Comparison of ENCODE assay signal across 1 cellular context in the genomic region with DNA sequence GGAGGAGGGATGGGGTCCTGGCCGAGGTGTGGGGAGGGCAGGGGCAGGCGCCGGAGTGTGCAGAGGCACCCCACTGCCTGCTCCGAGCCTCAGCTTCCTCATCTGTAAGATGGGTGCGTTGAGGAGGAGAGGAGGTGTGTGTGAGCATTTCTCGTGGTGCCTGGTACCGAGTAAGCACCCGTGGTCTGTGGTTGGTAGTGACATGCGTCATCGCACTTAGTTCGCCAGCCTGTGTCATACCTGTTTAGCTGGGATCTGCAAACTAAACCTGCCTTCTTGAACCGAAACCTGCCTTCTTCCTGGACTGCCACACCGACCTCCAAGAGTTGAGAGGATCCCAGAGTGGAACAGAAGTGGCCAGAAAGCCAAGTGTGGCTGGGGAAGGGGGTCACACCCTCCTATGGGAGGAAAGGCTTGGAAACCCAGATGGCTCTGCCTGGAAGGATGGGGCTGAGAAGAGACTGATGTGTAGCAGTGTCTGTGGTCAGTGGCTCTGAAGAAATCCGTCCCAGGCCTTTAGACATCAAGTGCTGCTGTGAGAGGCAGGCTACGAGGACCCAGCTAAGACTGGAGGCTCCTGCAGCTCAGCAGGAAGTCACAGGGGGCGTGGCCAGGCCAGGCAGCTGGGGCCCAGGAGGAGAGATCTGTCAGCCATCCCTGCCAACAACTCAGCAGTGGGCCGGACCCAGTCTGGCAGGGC.
TF ChIP-seq lines count a peak whose summit lies in the region.

No MANE protein-coding gene starts in this region.

TF ChIP-seq in GM12878, 131 proteins besides CTCF, POLR2A, EP300 and RAD21 (continued from another document and continues in another):
- TF ChIP-seq FOXM1 (IDR thresholded peaks at IDR 0.05; ENCODE audit: low read depth, low read length) = no peak
- TF ChIP-seq SUPT20H (IDR thresholded peaks at IDR 0.05; ENCODE audit: borderline replicate concordance, control insufficient read depth, low read depth, low read length) = no peak
- TF ChIP-seq GATAD2B (conservative IDR thresholded peaks at IDR 0.05; ENCODE audit: low read depth) = peak; percentile 41; the same call in 1 of the 2 replicates
- TF ChIP-seq ASH2L (IDR thresholded peaks at IDR 0.05; ENCODE audit: borderline replicate concordance, low read depth) = no peak
- TF ChIP-seq NFYA (IDR thresholded peaks at IDR 0.05; ENCODE audit: borderline replicate concordance, low read depth, low read length) = no peak
- no peak for TF ChIP-seq FOXK2 (IDR thresholded peaks at IDR 0.05)
- TF ChIP-seq WRNIP1 (IDR thresholded peaks at IDR 0.05; ENCODE audit: borderline replicate concordance, low read depth, low read length) = no peak
- no peak for TF ChIP-seq ZNF384 (IDR thresholded peaks at IDR 0.05; ENCODE audit: borderline replicate concordance, low read depth, low read length)
- TF ChIP-seq, protein P1, sequence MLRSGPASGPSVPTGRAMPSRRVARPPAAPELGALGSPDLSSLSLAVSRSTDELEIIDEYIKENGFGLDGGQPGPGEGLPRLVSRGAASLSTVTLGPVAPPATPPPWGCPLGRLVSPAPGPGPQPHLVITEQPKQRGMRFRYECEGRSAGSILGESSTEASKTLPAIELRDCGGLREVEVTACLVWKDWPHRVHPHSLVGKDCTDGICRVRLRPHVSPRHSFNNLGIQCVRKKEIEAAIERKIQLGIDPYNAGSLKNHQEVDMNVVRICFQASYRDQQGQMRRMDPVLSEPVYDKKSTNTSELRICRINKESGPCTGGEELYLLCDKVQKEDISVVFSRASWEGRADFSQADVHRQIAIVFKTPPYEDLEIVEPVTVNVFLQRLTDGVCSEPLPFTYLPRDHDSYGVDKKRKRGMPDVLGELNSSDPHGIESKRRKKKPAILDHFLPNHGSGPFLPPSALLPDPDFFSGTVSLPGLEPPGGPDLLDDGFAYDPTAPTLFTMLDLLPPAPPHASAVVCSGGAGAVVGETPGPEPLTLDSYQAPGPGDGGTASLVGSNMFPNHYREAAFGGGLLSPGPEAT (IDR thresholded peaks at IDR 0.05; ENCODE audit: low read depth) = 0 out of 2 replicates have a peak, but pooled peaks have one; percentile 21
- TF ChIP-seq SMARCA5 (IDR thresholded peaks at IDR 0.05) = peak; percentile 91
- TF ChIP-seq, protein P2, sequence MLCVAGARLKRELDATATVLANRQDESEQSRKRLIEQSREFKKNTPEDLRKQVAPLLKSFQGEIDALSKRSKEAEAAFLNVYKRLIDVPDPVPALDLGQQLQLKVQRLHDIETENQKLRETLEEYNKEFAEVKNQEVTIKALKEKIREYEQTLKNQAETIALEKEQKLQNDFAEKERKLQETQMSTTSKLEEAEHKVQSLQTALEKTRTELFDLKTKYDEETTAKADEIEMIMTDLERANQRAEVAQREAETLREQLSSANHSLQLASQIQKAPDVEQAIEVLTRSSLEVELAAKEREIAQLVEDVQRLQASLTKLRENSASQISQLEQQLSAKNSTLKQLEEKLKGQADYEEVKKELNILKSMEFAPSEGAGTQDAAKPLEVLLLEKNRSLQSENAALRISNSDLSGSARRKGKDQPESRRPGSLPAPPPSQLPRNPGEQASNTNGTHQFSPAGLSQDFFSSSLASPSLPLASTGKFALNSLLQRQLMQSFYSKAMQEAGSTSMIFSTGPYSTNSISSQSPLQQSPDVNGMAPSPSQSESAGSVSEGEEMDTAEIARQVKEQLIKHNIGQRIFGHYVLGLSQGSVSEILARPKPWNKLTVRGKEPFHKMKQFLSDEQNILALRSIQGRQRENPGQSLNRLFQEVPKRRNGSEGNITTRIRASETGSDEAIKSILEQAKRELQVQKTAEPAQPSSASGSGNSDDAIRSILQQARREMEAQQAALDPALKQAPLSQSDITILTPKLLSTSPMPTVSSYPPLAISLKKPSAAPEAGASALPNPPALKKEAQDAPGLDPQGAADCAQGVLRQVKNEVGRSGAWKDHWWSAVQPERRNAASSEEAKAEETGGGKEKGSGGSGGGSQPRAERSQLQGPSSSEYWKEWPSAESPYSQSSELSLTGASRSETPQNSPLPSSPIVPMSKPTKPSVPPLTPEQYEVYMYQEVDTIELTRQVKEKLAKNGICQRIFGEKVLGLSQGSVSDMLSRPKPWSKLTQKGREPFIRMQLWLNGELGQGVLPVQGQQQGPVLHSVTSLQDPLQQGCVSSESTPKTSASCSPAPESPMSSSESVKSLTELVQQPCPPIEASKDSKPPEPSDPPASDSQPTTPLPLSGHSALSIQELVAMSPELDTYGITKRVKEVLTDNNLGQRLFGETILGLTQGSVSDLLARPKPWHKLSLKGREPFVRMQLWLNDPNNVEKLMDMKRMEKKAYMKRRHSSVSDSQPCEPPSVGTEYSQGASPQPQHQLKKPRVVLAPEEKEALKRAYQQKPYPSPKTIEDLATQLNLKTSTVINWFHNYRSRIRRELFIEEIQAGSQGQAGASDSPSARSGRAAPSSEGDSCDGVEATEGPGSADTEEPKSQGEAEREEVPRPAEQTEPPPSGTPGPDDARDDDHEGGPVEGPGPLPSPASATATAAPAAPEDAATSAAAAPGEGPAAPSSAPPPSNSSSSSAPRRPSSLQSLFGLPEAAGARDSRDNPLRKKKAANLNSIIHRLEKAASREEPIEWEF (IDR thresholded peaks at IDR 0.05; ENCODE audit: insufficient replicate concordance, low read depth, low read length) = no peak
- no peak for TF ChIP-seq NFXL1 (IDR thresholded peaks at IDR 0.05; ENCODE audit: borderline replicate concordance)
- no peak for TF ChIP-seq POU2F2 (IDR thresholded peaks at IDR 0.05; ENCODE audit: borderline replicate concordance, low read depth, low read length)
- TF ChIP-seq, protein P3, sequence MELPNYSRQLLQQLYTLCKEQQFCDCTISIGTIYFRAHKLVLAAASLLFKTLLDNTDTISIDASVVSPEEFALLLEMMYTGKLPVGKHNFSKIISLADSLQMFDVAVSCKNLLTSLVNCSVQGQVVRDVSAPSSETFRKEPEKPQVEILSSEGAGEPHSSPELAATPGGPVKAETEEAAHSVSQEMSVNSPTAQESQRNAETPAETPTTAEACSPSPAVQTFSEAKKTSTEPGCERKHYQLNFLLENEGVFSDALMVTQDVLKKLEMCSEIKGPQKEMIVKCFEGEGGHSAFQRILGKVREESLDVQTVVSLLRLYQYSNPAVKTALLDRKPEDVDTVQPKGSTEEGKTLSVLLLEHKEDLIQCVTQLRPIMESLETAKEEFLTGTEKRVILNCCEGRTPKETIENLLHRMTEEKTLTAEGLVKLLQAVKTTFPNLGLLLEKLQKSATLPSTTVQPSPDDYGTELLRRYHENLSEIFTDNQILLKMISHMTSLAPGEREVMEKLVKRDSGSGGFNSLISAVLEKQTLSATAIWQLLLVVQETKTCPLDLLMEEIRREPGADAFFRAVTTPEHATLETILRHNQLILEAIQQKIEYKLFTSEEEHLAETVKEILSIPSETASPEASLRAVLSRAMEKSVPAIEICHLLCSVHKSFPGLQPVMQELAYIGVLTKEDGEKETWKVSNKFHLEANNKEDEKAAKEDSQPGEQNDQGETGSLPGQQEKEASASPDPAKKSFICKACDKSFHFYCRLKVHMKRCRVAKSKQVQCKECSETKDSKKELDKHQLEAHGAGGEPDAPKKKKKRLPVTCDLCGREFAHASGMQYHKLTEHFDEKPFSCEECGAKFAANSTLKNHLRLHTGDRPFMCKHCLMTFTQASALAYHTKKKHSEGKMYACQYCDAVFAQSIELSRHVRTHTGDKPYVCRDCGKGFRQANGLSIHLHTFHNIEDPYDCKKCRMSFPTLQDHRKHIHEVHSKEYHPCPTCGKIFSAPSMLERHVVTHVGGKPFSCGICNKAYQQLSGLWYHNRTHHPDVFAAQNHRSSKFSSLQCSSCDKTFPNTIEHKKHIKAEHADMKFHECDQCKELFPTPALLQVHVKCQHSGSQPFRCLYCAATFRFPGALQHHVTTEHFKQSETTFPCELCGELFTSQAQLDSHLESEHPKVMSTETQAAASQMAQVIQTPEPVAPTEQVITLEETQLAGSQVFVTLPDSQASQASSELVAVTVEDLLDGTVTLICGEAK (IDR thresholded peaks at IDR 0.05; ENCODE audit: borderline replicate concordance) = no peak
- TF ChIP-seq SREBF2 (IDR thresholded peaks at IDR 0.05; ENCODE audit: low read length) = no peak
- TF ChIP-seq EED (IDR thresholded peaks at IDR 0.05; ENCODE audit: low read depth) = peak; percentile 37; the same call in 1 of the 2 replicates
- TF ChIP-seq PML (IDR thresholded peaks at IDR 0.05; ENCODE audit: low read length) = no peak
- TF ChIP-seq, protein P4, sequence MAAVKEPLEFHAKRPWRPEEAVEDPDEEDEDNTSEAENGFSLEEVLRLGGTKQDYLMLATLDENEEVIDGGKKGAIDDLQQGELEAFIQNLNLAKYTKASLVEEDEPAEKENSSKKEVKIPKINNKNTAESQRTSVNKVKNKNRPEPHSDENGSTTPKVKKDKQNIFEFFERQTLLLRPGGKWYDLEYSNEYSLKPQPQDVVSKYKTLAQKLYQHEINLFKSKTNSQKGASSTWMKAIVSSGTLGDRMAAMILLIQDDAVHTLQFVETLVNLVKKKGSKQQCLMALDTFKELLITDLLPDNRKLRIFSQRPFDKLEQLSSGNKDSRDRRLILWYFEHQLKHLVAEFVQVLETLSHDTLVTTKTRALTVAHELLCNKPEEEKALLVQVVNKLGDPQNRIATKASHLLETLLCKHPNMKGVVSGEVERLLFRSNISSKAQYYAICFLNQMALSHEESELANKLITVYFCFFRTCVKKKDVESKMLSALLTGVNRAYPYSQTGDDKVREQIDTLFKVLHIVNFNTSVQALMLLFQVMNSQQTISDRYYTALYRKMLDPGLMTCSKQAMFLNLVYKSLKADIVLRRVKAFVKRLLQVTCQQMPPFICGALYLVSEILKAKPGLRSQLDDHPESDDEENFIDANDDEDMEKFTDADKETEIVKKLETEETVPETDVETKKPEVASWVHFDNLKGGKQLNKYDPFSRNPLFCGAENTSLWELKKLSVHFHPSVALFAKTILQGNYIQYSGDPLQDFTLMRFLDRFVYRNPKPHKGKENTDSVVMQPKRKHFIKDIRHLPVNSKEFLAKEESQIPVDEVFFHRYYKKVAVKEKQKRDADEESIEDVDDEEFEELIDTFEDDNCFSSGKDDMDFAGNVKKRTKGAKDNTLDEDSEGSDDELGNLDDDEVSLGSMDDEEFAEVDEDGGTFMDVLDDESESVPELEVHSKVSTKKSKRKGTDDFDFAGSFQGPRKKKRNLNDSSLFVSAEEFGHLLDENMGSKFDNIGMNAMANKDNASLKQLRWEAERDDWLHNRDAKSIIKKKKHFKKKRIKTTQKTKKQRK (IDR thresholded peaks at IDR 0.05; ENCODE audit: low read depth, low read length) = no peak
- TF ChIP-seq IKZF1 (conservative IDR thresholded peaks at IDR 0.05) = peak; percentile 71
- TF ChIP-seq MXI1 (IDR thresholded peaks at IDR 0.05; ENCODE audit: low read depth, low read length) = no peak
- TF ChIP-seq, protein P5, sequence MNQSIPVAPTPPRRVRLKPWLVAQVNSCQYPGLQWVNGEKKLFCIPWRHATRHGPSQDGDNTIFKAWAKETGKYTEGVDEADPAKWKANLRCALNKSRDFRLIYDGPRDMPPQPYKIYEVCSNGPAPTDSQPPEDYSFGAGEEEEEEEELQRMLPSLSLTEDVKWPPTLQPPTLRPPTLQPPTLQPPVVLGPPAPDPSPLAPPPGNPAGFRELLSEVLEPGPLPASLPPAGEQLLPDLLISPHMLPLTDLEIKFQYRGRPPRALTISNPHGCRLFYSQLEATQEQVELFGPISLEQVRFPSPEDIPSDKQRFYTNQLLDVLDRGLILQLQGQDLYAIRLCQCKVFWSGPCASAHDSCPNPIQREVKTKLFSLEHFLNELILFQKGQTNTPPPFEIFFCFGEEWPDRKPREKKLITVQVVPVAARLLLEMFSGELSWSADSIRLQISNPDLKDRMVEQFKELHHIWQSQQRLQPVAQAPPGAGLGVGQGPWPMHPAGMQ (IDR thresholded peaks at IDR 0.05; ENCODE audit: borderline replicate concordance) = no peak
- TF ChIP-seq, protein P6, sequence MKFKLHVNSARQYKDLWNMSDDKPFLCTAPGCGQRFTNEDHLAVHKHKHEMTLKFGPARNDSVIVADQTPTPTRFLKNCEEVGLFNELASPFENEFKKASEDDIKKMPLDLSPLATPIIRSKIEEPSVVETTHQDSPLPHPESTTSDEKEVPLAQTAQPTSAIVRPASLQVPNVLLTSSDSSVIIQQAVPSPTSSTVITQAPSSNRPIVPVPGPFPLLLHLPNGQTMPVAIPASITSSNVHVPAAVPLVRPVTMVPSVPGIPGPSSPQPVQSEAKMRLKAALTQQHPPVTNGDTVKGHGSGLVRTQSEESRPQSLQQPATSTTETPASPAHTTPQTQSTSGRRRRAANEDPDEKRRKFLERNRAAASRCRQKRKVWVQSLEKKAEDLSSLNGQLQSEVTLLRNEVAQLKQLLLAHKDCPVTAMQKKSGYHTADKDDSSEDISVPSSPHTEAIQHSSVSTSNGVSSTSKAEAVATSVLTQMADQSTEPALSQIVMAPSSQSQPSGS (IDR thresholded peaks at IDR 0.05; ENCODE audit: low read length) = no peak
- TF ChIP-seq KAT2A (conservative IDR thresholded peaks at IDR 0.05; ENCODE audit: control insufficient read depth, low read depth, low read length) = no peak
- TF ChIP-seq ZNF622 (IDR thresholded peaks at IDR 0.05) = no peak
- TF ChIP-seq RBBP5 (conservative IDR thresholded peaks at IDR 0.05) = no peak
- TF ChIP-seq CREB1 (IDR thresholded peaks at IDR 0.05; ENCODE audit: low read depth) = no peak
- TF ChIP-seq ATF7 (IDR thresholded peaks at IDR 0.05; ENCODE audit: low read depth) = peak; percentile 57; the same call in 1 of the 2 replicates
- no peak for TF ChIP-seq KDM1A (IDR thresholded peaks at IDR 0.05; ENCODE audit: borderline replicate concordance)
- TF ChIP-seq, protein P7, sequence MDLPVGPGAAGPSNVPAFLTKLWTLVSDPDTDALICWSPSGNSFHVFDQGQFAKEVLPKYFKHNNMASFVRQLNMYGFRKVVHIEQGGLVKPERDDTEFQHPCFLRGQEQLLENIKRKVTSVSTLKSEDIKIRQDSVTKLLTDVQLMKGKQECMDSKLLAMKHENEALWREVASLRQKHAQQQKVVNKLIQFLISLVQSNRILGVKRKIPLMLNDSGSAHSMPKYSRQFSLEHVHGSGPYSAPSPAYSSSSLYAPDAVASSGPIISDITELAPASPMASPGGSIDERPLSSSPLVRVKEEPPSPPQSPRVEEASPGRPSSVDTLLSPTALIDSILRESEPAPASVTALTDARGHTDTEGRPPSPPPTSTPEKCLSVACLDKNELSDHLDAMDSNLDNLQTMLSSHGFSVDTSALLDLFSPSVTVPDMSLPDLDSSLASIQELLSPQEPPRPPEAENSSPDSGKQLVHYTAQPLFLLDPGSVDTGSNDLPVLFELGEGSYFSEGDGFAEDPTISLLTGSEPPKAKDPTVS (IDR thresholded peaks at IDR 0.05; ENCODE audit: low read depth, low read length) = no peak
- no peak for TF ChIP-seq ESRRA (IDR thresholded peaks at IDR 0.05; ENCODE audit: low read length)
- TF ChIP-seq HDAC6 (IDR thresholded peaks at IDR 0.05; ENCODE audit: unreplicated experiment) = no peak
- TF ChIP-seq STAT3 (IDR thresholded peaks at IDR 0.05; ENCODE audit: low read depth, low read length) = no peak
- no peak for TF ChIP-seq SMC3 (IDR thresholded peaks at IDR 0.05; ENCODE audit: borderline replicate concordance, low read length)
- peak; percentile 69 to 79; a peak in 3 of 4 replicates for TF ChIP-seq IKZF2 (IDR thresholded peaks at IDR 0.05)
- TF ChIP-seq EGR1 (IDR thresholded peaks at IDR 0.05; ENCODE audit: borderline replicate concordance in 1 of 2, low read depth in 2 of 2, low read length in 2 of 2) = no peak
- TF ChIP-seq JUND (IDR thresholded peaks at IDR 0.05; ENCODE audit: low read depth, low read length) = no peak
- no peak for TF ChIP-seq ETV6 (conservative IDR thresholded peaks at IDR 0.05 in 1 of 2, IDR thresholded peaks at IDR 0.05 in 1 of 2; ENCODE audit: borderline replicate concordance in 1 of 2, low read depth in 1 of 2)
- no peak for TF ChIP-seq TCF3 (IDR thresholded peaks at IDR 0.05; ENCODE audit: borderline replicate concordance, insufficient read depth, low read depth, low read length)
- peak; percentile 29; the same call in 1 of the 2 replicates for TF ChIP-seq HDGF (IDR thresholded peaks at IDR 0.05)
- no peak for TF ChIP-seq SIN3A (IDR thresholded peaks at IDR 0.05; ENCODE audit: low read depth, low read length)
- no peak for TF ChIP-seq MYC (IDR thresholded peaks at IDR 0.05; ENCODE audit: insufficient read depth, insufficient read length, insufficient replicate concordance, low read length, severe bottlenecking)
